Comparison of ENCODE assay signal across 8 cellular contexts in genomic region chr5:142108432-142109355, GRCh38. TPM values are rescaled to one million over a fixed set of nuclear protein-coding genes. Genes with fewer than 3 reads are reported as not detected.
A peak's percentile ranks its signal among the peaks of the same experiment; 100 is the strongest.
DNase-seq lines count a peak whose midpoint lies in the region; ATAC-seq and TF ChIP-seq lines count a peak whose summit lies in the region.

TSS of gene NDFIP1 (plus strand) at chr5:142108779. CDS start at chr5:142108975, 196 bp downstream.

- peaks cover 19% of the 10 kb centered on the region for H3K4me1 Mint-ChIP-seq in GM23338

- H3K36me3 Mint-ChIP-seq in GM23338 (ENCODE audit: low read depth): peaks cover 8% of the 10 kb centered on the region; the same call in 2 of the 3 replicates

- peak; percentile 83 for DNase-seq in G401 (ENCODE audit: low spot score)
- peak; percentile 89 for DNase-seq in GM23338 (ENCODE audit: low spot score)
- no peak for DNase-seq in LNCaP clone FGC (ENCODE audit: low read depth)
- DNase-seq in activated naive CD4-positive, alpha-beta T cell treated with anti-CD3 and anti-CD28 coated beads, Interleukin-2, amount 50 U/mL, for 16 hours: peak; percentile 87
- no peak for DNase-seq in glomerular endothelial cell (ENCODE audit: extremely low read depth, low read depth, low spot score)
- peak; percentile 90 for DNase-seq in osteoblast (ENCODE audit: insufficient read length, low spot score, missing footprints)

- peak within 1 kb of the TSS; percentile 73 for H3K4me3 ChIP-seq in GM23338
- peak within 1 kb of the TSS; percentile 65 for H3K4me3 ChIP-seq in LNCaP clone FGC (ENCODE audit: low read depth, low read length)
- H3K4me3 ChIP-seq in osteoblast (ENCODE audit: insufficient read depth, low read length): peak within 1 kb of the TSS; percentile 90

- no peak within 1 kb of the TSS; the same call in 1 of the 2 replicates for H3K27ac Mint-ChIP-seq in GM23338

- peaks cover 13% of the 10 kb centered on the region for H3F3A ChIP-seq in GM23338 (replicated peaks; ENCODE audit: low read depth)

- no peaks in the 10 kb centered on the region for H3K9me3 Mint-ChIP-seq in GM23338

- H3K79me2 ChIP-seq in GM23338 (replicated peaks; ENCODE audit: insufficient read depth): peaks cover 47% of the 10 kb centered on the region
- H3K79me2 ChIP-seq in osteoblast (ENCODE audit: insufficient read depth, low read length): peaks cover 46% of the 10 kb centered on the region

- H3K27me3 ChIP-seq in GM23338 (ENCODE audit: insufficient read depth) (peaks cover 34% of the 10 kb centered on the region), osteoblast (ENCODE audit: insufficient read depth, low read length) (no peaks in the 10 kb centered on the region)

- H3K4me1 ChIP-seq in GM23338 (ENCODE audit: insufficient read depth): peaks cover 21% of the 10 kb centered on the region
- peaks cover 13% of the 10 kb centered on the region for H3K4me1 ChIP-seq in osteoblast (ENCODE audit: insufficient read depth, low read length)

- H3K4me2 ChIP-seq in GM23338 (peak within 1 kb of the TSS; percentile 91), osteoblast (ENCODE audit: insufficient read depth, low read length) (peak within 1 kb of the TSS; percentile 98)

- peak within 1 kb of the TSS; percentile 99 for H2AFZ ChIP-seq in GM23338
- H2AFZ ChIP-seq in osteoblast (ENCODE audit: low read length): peak within 1 kb of the TSS; percentile 100

- peak; percentile 97 for ATAC-seq in GM23338
- peak; percentile 98 for ATAC-seq in SK-N-SH treated with all-trans-retinoic acid at 6 μM for 48 hours

- peaks cover 9% of the 10 kb centered on the region for H3K27me3 Mint-ChIP-seq in GM23338 (ENCODE audit: insufficient read depth, low read depth, poor library complexity)

- peaks cover 21% of the 10 kb centered on the region for H4K20me1 ChIP-seq in GM23338 (replicated peaks; ENCODE audit: insufficient read depth)
- peaks cover 30% of the 10 kb centered on the region for H4K20me1 ChIP-seq in osteoblast (ENCODE audit: insufficient read depth, low read length)

- in situ Hi-C loops in G401 (cut with HindIII; ENCODE audit: low sequenced_read_pairs): no loop called here

- H3K9me2 ChIP-seq in GM23338 (ENCODE audit: insufficient read depth): no peaks in the 10 kb centered on the region

- no peaks in the 10 kb centered on the region for H3K36me3 ChIP-seq in GM23338 (ENCODE audit: insufficient read depth)
- no peaks in the 10 kb centered on the region for H3K36me3 ChIP-seq in osteoblast (ENCODE audit: insufficient read depth, low read length)

- H3K9me3 ChIP-seq in osteoblast (ENCODE audit: low read depth, low read length): no peaks in the 10 kb centered on the region

- TF ChIP-seq CTCF in GM23338 (conservative IDR thresholded peaks at IDR 0.05; ENCODE audit: low read depth in 2 of 2) (no peak), LNCaP clone FGC (IDR thresholded peaks at IDR 0.05; ENCODE audit: control insufficient read depth, extremely low read depth, insufficient read depth) (0 out of 2 replicates have a peak, but pooled peaks have one; percentile 4), osteoblast (IDR thresholded peaks at IDR 0.05; ENCODE audit: extremely low read depth, low read depth, low read length) (no peak)

- no peak within 1 kb of the TSS for H3K27ac ChIP-seq in GM23338 (ENCODE audit: low read depth)
- peak within 1 kb of the TSS; percentile 88 for H3K27ac ChIP-seq in osteoblast (ENCODE audit: low read depth, low read length)
- peak within 1 kb of the TSS; percentile 95 for H3K27ac ChIP-seq in temporal lobe (ENCODE audit: low read depth, low read length)

- H3K4me3 Mint-ChIP-seq in GM23338: peak within 1 kb of the TSS; percentile 87

TF ChIP-seq in GM23338, 12 proteins besides CTCF, POLR2A, EP300 and RAD21:
- TF ChIP-seq ZNF331 (CRISPR knock-in tag; IDR thresholded peaks at IDR 0.05; ENCODE audit: low read depth): no peak
- TF ChIP-seq POLR2AphosphoS5 (IDR thresholded peaks at IDR 0.05; ENCODE audit: low read depth): peak; percentile 81
- peak; percentile 30; the same call in 1 of the 2 replicates for TF ChIP-seq CREB1 (CRISPR knock-in tag; IDR thresholded peaks at IDR 0.05; ENCODE audit: low read depth)
TF ChIP-seq in GM23338: peak in this region for 2.

TF ChIP-seq in SK-N-SH treated with all-trans-retinoic acid at 6 μM for 48 hours, 23 proteins besides CTCF, POLR2A, EP300 and RAD21:
- TF ChIP-seq CSRNP3 (CRISPR knock-in tag; IDR thresholded peaks at IDR 0.05): no peak
- TF ChIP-seq OSR1 (CRISPR knock-in tag; IDR thresholded peaks at IDR 0.05): no peak
- 0 out of 2 replicates have a peak, but pooled peaks have one; percentile 7 for TF ChIP-seq ZFP30 (CRISPR knock-in tag; IDR thresholded peaks at IDR 0.05)
- 0 out of 2 replicates have a peak, but pooled peaks have one; percentile 34 for TF ChIP-seq TSHZ2 (CRISPR knock-in tag; IDR thresholded peaks at IDR 0.05)
- TF ChIP-seq POU6F1 (CRISPR knock-in tag; IDR thresholded peaks at IDR 0.05; ENCODE audit: borderline replicate concordance, low read depth): no peak
- TF ChIP-seq ZFP3 (CRISPR knock-in tag; IDR thresholded peaks at IDR 0.05): peak; percentile 67; the same call in 1 of the 2 replicates
- no peak for TF ChIP-seq ARNTL (CRISPR knock-in tag; IDR thresholded peaks at IDR 0.05; ENCODE audit: borderline replicate concordance, low read depth)
- no peak for TF ChIP-seq BACH2 (CRISPR knock-in tag; IDR thresholded peaks at IDR 0.05; ENCODE audit: borderline replicate concordance)
- no peak for TF ChIP-seq CREB5 (CRISPR knock-in tag; IDR thresholded peaks at IDR 0.05; ENCODE audit: low read depth)

RNA-seq across cellular contexts. Expression of gene NDFIP1, which starts in this region (rescaled TPM):
- total RNA-seq in G401 (2014; rRNA removed; shearing (Covaris generic)): 86.2 and 87.1 TPM in 2 replicates
- total RNA-seq in GM23338 (2014; rRNA removed; shearing (Covaris generic)): 38.1 and 45.0 TPM in 2 replicates
- 21.9 and 24.3 TPM in 2 replicates for polyA plus RNA-seq in GM23338 (2016; fragmentation: Nextera tagmentation; extraction: Ambion mirVana)
- 55.2 and 56.0 TPM in 2 replicates for total RNA-seq in glomerular endothelial cell
- 87.5 and 115 TPM in 2 replicates for total RNA-seq in osteoblast
- 174 TPM for total RNA-seq in temporal lobe

Comparison
In these comparisons a context has a peak if more than half of its experiments do, and no peak if none do; other contexts are left out.
1. DNase-seq: peak in G401 (single experiment), GM23338 (single experiment), activated naive CD4-positive, alpha-beta T cell treated with anti-CD3 and anti-CD28 coated beads, Interleukin-2, amount 50 U/mL, for 16 hours (single experiment) and osteoblast (single experiment); none in LNCaP clone FGC (single experiment) and glomerular endothelial cell (single experiment).
2. Peak in every context shown above with its lines, with median percentiles within 50 percentile points of each other: H3K4me3 ChIP-seq.